ENCODE assay signal across 9 cellular contexts in the genomic region with DNA sequence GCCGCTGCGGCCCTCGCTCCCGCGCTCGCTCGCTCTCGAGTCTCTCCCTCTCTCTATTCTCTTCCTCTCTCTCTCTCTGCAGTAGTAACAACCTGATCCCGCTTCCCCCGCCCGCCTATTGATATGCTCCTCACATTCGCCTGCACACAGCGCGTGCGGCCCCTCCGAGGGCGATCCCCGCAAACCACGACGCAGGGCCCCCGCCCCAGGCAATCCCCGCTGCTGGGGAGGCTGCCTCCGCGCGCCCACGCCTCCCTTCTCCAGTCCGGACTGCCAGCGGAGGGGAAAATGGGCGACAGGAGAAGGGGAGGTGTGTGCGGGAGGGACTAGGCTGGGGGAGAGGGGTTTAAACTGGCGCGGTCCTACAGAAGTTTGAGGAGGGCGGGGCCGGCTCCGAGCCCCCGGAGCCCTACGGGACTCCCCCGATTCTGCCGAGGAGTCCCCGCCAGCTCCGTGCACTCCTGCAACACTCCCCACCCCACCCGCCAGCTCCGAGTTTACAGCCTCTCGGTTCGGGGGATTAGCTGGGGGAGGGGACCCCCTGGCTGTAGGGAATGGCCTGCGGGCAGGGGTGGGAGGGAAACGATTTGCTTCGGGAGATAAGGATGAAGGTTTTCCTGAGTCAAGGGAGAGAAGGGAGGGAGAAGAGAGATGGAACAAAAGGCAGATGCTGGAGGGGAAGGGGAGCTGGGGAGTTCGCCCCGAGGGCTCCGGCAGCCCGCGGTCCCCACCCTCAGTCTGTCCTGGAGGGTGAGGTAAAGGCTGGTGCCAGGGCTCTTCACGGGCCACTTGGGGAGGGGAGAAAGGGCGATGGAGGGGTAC.
DNase-seq lines count a peak whose midpoint lies in the region; ATAC-seq, FAIRE-seq and TF ChIP-seq lines count a peak whose summit lies in the region.
"Had no signal": no experiment of that assay in that cellular context is flagged by ENCODE, and none has a peak within 500 bp of the region (broad histone marks: within the 10 kb centered on the region; RNA-seq: fewer than 3 reads in every experiment).

No MANE protein-coding gene starts in this region.

- H3K27me3 Mint-ChIP-seq in astrocyte (ENCODE audit: low read depth, unreplicated experiment) = peaks cover 77% of the 10 kb centered on the region

- no peak overlapping the region for H3K27ac Mint-ChIP-seq in astrocyte (ENCODE audit: unreplicated experiment)

- DNase-seq in cardiac muscle cell (ENCODE audit: low read depth in 1 of 2, low spot score in 1 of 2) (peak in 1 of 2 donors; percentile 45), Right ventricle myocardium inferior (ENCODE audit: missing footprints) (no peak), astrocyte (ENCODE audit: low read depth) (no peak), mesendoderm (peak; percentile 91), DMS114 treated with DMSO at 0.1 percent for 48 hours (lab: John Stamatoyannopoulos, UW; ENCODE audit: unreplicated experiment) (no peak), KBM-7 (no peak), Kasumi-1 (lab: John Stamatoyannopoulos, UW) (no peak)

- intact Hi-C loops in Right ventricle myocardium inferior (cut with DNase I) = no loop called here

- peak overlapping the region; percentile 51 for H3K18ac ChIP-seq in mesendoderm (ENCODE audit: low read length)

- H4K5ac ChIP-seq in mesendoderm (ENCODE audit: low read length) = no peak overlapping the region

- H3K9ac ChIP-seq in astrocyte (ENCODE audit: low read length) (no peak overlapping the region), mesendoderm (ENCODE audit: low read length) (peak overlapping the region; percentile 56)

- TF ChIP-seq CTCF in cardiac muscle cell (IDR thresholded peaks at IDR 0.05; ENCODE audit: low read depth, low read length) (no peak), astrocyte (IDR thresholded peaks at IDR 0.05; ENCODE audit: insufficient read depth, low read depth, low read length) (no peak)

- H3K9me3 ChIP-seq in cardiac muscle cell (ENCODE audit: low read depth) (no peaks in the 10 kb centered on the region), astrocyte (ENCODE audit: insufficient read depth, low read depth, low read length) (no peaks in the 10 kb centered on the region)

- H2BK120ac ChIP-seq in mesendoderm (ENCODE audit: low read depth, low read length) = no peak overlapping the region

- no CpG with 5 or more reads among the region's 55 CpGs for WGBS in mesendoderm (ENCODE audit: extremely low coverage, insufficient coverage, low lambda C conversion rate)
- 1% methylated on average over 51 of the region's 55 CpGs for WGBS in urinary bladder

- H3K27ac ChIP-seq in cardiac muscle cell (no peak overlapping the region), astrocyte (ENCODE audit: low read depth, low read length) (no peak overlapping the region), mesendoderm (ENCODE audit: low read depth, low read length) (no peak overlapping the region), urinary bladder (ENCODE audit: low read depth) (no peak overlapping the region)

- ATAC-seq in Right ventricle myocardium inferior = no peak

- no peak overlapping the region for H3K4ac ChIP-seq in mesendoderm (ENCODE audit: low read depth, low read length)

- peak overlapping the region; percentile 22 for H2BK5ac ChIP-seq in mesendoderm (ENCODE audit: low read length)

- H3K9me3 Mint-ChIP-seq in astrocyte (ENCODE audit: unreplicated experiment) = no peaks in the 10 kb centered on the region

- no peak for FAIRE-seq in astrocyte (lab: Jason Lieb, UNC)
- FAIRE-seq: frontal cortex had no signal

- peak overlapping the region; percentile 59 for H3K23ac ChIP-seq in mesendoderm (ENCODE audit: low read length)

- no peak overlapping the region for H3K4me3 Mint-ChIP-seq in astrocyte (ENCODE audit: unreplicated experiment)

- H3K36me3 ChIP-seq in cardiac muscle cell (no peaks in the 10 kb centered on the region), astrocyte (ENCODE audit: insufficient read depth, low read length) (no peaks in the 10 kb centered on the region), mesendoderm (ENCODE audit: control insufficient read depth, insufficient read depth, low read length) (no peaks in the 10 kb centered on the region), urinary bladder (ENCODE audit: insufficient read depth) (no peaks in the 10 kb centered on the region)

- peak overlapping the region; percentile 85 for H3K56ac ChIP-seq in mesendoderm (ENCODE audit: low read length)

- no peak overlapping the region for H2AFZ ChIP-seq in astrocyte (ENCODE audit: low read depth, low read length)

- H3K27me3 ChIP-seq in cardiac muscle cell (peaks cover 56% of the 10 kb centered on the region), astrocyte (ENCODE audit: insufficient read depth, low read length) (peaks cover 73% of the 10 kb centered on the region), mesendoderm (ENCODE audit: insufficient read depth, low read length, poor library complexity) (no peaks in the 10 kb centered on the region)

- H2AK5ac ChIP-seq in mesendoderm (ENCODE audit: low read length) = no peak overlapping the region

- H3K4me1 ChIP-seq in cardiac muscle cell (ENCODE audit: low read depth) (peaks cover 6% of the 10 kb centered on the region), astrocyte (ENCODE audit: insufficient read depth, low read length) (peaks cover 10% of the 10 kb centered on the region), mesendoderm (ENCODE audit: control insufficient read depth, low read depth, low read length) (peaks cover 2% of the 10 kb centered on the region), urinary bladder (ENCODE audit: insufficient read depth) (peaks cover 2% of the 10 kb centered on the region)

- in situ Hi-C loops in KBM-7 (cut with MboI; ENCODE audit: low pct_unique_long_range_greater_than_20kb, low sequenced_read_pairs) = no loop called here

- H4K20me1 ChIP-seq in astrocyte (ENCODE audit: insufficient read depth, low read length) = peaks cover 8% of the 10 kb centered on the region

- H3K36me3 Mint-ChIP-seq in astrocyte (ENCODE audit: low read depth, unreplicated experiment) = peaks cover 4% of the 10 kb centered on the region

- H3K4me3 ChIP-seq in cardiac muscle cell (peak overlapping the region; percentile 18), astrocyte (ENCODE audit: insufficient read depth, low read depth, low read length) (no peak overlapping the region), mesendoderm (ENCODE audit: low read length) (peak overlapping the region; percentile 53), urinary bladder (ENCODE audit: low read depth, low read length) (peak overlapping the region; percentile 32)

- no peak overlapping the region for H2BK15ac ChIP-seq in mesendoderm (replicated peaks; ENCODE audit: low read depth)

- peaks cover 12% of the 10 kb centered on the region for H3K4me1 Mint-ChIP-seq in astrocyte (ENCODE audit: low read depth, unreplicated experiment)

- no peaks in the 10 kb centered on the region for H3K79me1 ChIP-seq in mesendoderm (ENCODE audit: low read length)

- peak overlapping the region; percentile 41 for H4K8ac ChIP-seq in mesendoderm (ENCODE audit: low read depth, low read length)

- peak overlapping the region; percentile 65 for H3K4me2 ChIP-seq in astrocyte (ENCODE audit: low read length)
- H3K4me2 ChIP-seq in mesendoderm (ENCODE audit: low read length) = peak overlapping the region; percentile 91

- H3K79me2 ChIP-seq in astrocyte (ENCODE audit: insufficient read depth, low read length) (no peaks in the 10 kb centered on the region), mesendoderm (ENCODE audit: control insufficient read depth, insufficient read depth, low read length) (no peaks in the 10 kb centered on the region)
